Comparison of ENCODE assay signal across 18 cellular contexts in the genomic region with DNA sequence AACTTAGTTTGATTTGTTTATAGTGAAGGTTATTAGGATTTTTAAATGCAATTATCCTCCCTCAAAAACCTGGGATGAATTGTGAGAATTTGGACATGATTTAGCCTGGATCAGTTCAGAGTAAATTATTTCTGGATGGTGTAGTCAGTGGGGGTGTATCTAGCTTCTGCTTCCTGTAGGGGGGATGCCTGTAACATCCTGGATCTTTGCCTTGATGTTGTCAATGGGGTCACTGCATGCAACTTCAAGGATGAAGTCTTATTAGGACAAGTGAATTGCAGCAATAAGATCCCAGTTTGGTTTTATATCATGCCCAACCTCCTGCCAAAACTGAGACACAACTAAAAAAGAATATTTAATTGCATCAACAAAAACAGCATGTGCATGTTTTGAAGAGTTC.
DNase-seq lines count a peak whose midpoint lies in the region; ATAC-seq and TF ChIP-seq lines count a peak whose summit lies in the region.
"Had no signal": no experiment of that assay in that cellular context is flagged by ENCODE, and none has a peak within 500 bp of the region (broad histone marks: within the 10 kb centered on the region; RNA-seq: fewer than 3 reads in every experiment).

No MANE protein-coding gene starts in this region.

- no peaks in the 10 kb centered on the region for H3K27me3 ChIP-seq in BLaER1 treated with 17β-estradiol and CSF1 and Interleukin-3, amounts not matched to agents 10 nM and 100 nM
- H3K27me3 ChIP-seq in ascending aorta (no peaks in the 10 kb centered on the region), heart right ventricle (peaks cover 0 to 10% (median 0%) of the 10 kb centered on the region in 7 donors)
- H3K27me3 ChIP-seq: BE2C had no signal

- no peak overlapping the region for H3K9ac ChIP-seq in BLaER1 treated with 17β-estradiol and CSF1 and Interleukin-3, amounts not matched to agents 10 nM and 100 nM

- no peak overlapping the region for H3K27ac ChIP-seq in BLaER1 treated with 17β-estradiol and CSF1 and Interleukin-3, amounts not matched to agents 10 nM and 100 nM
- H3K27ac ChIP-seq in OCI-LY7 (ENCODE audit: low read depth, low read length, poor library complexity, severe bottlenecking) (no peak overlapping the region), ascending aorta (no peak overlapping the region), heart right ventricle (no peak overlapping the region)
- H3K27ac ChIP-seq: C4-2B had no signal

- peaks cover 7 to 48% (median 30%) of the 10 kb centered on the region in 11 experiments; a peak in 18 of 22 replicates for H3K9me3 ChIP-seq in BLaER1 treated with 17β-estradiol and CSF1 and Interleukin-3, amounts not matched to agents 10 nM and 100 nM (replicated peaks in 1 of 11)
- no peaks in the 10 kb centered on the region for H3K9me3 ChIP-seq in OCI-LY7 (ENCODE audit: low read length)
- no peaks in the 10 kb centered on the region for H3K9me3 ChIP-seq in ascending aorta
- no peaks in the 10 kb centered on the region for H3K9me3 ChIP-seq in heart right ventricle
- H3K9me3 ChIP-seq: BE2C, Caco-2 had no signal

- CTCF ChIA-PET in OCI-LY7 (lab: Charles Lee; ENCODE audit: unreplicated experiment) = no interaction called here
- CTCF ChIA-PET in GM10248 (lab: Yijun Ruan, JAX) = no interaction called here

- H4K20me1 ChIP-seq in BLaER1 treated with 17β-estradiol and CSF1 and Interleukin-3, amounts not matched to agents 10 nM and 100 nM = no peaks in the 10 kb centered on the region
- H4K20me1 ChIP-seq in OCI-LY7 (ENCODE audit: insufficient read depth, low read length) = no peaks in the 10 kb centered on the region

- H2AFZ ChIP-seq in OCI-LY7 (ENCODE audit: low read length) = peak overlapping the region; percentile 60
- H2AFZ ChIP-seq: GM23338 had no signal

- POLR2A ChIA-PET in OCI-LY7 (lab: Charles Lee) (interaction anchor here (0.8 kb wide), 1 partner anchor 19 kb away, joined by 3 read pairs; no protein-coding TSS in a partner anchor), GM10248 (lab: Yijun Ruan, JAX) (no interaction called here)

- intact Hi-C loops in OCI-LY7 (cut with micrococcal nuclease; ENCODE audit: unreplicated experiment) = no loop called here
- intact Hi-C loops in ascending aorta (cut with DNase I) = no loop called here
- intact Hi-C loops in heart right ventricle (cut with DNase I) = no loop called here

- H3K36me3 ChIP-seq in BLaER1 treated with 17β-estradiol and CSF1 and Interleukin-3, amounts not matched to agents 10 nM and 100 nM = no peaks in the 10 kb centered on the region; a peak in 1 of 22 replicates
- no peaks in the 10 kb centered on the region for H3K36me3 ChIP-seq in OCI-LY7 (ENCODE audit: insufficient read depth, low read length)
- H3K36me3 ChIP-seq in ascending aorta = no peaks in the 10 kb centered on the region
- no peaks in the 10 kb centered on the region for H3K36me3 ChIP-seq in heart right ventricle
- H3K36me3 ChIP-seq: BE2C had no signal

- H3K4me1 ChIP-seq in BLaER1 treated with 17β-estradiol and CSF1 and Interleukin-3, amounts not matched to agents 10 nM and 100 nM = peaks cover 0 to 96% (median 52%) of the 10 kb centered on the region in 10 experiments; a peak in 15 of 20 replicates
- H3K4me1 ChIP-seq in OCI-LY7 (ENCODE audit: insufficient read depth, low read length, poor library complexity, severe bottlenecking) (peaks cover 25% of the 10 kb centered on the region), ascending aorta (no peaks in the 10 kb centered on the region), heart right ventricle (no peaks in the 10 kb centered on the region)
- H3K4me1 ChIP-seq: BE2C, Caco-2 had no signal

- H3K4me3 ChIP-seq in BLaER1 treated with 17β-estradiol and CSF1 and Interleukin-3, amounts not matched to agents 10 nM and 100 nM = no peak overlapping the region
- H3K4me3 ChIP-seq in OCI-LY7 (ENCODE audit: low read depth, low read length, poor library complexity, severe bottlenecking) (no peak overlapping the region), ascending aorta (no peak overlapping the region), heart right ventricle (no peak overlapping the region)
- H3K4me3 ChIP-seq: GM23338 had no signal

- H3K9me2 ChIP-seq in OCI-LY7 (ENCODE audit: insufficient read depth, low read length) = no peaks in the 10 kb centered on the region

- TF ChIP-seq CTCF in OCI-LY7 (conservative IDR thresholded peaks at IDR 0.05; ENCODE audit: low read length) (no peak), ascending aorta (IDR thresholded peaks at IDR 0.05) (no peak), GM10248 (IDR thresholded peaks at IDR 0.05; ENCODE audit: control extremely low read depth, extremely low read depth, low read depth, missing control alignments) (no peak), heart right ventricle (IDR thresholded peaks at IDR 0.05) (no peak)

- no peak for ATAC-seq in heart right ventricle
- ATAC-seq: CD8-positive, alpha-beta T cell; GM23338; HCT116 had no signal

- H3K4me2 ChIP-seq in BLaER1 treated with 17β-estradiol and CSF1 and Interleukin-3, amounts not matched to agents 10 nM and 100 nM = peak overlapping the region in 7 of 11 experiments; percentile 9 to 85 (median 71); a peak in 14 of 22 replicates
- no peak overlapping the region for H3K4me2 ChIP-seq in OCI-LY7 (ENCODE audit: low read length)
- H3K4me2 ChIP-seq: GM23338 had no signal

- BruUV-seq in OCI-LY7 (replicated peaks; lab: Mats Ljungman, UMichigan) = no TSS peak

- DNase-seq in OCI-LY7 (ENCODE audit: low spot score) (no peak), left kidney (ENCODE audit: low read depth, low spot score) (peak; percentile 35), ascending aorta (ENCODE audit: low spot score in 2 of 2) (no peak), GM10248 (ENCODE audit: extremely low spot score) (no peak), heart right ventricle (no peak), NK-92 (lab: John Stamatoyannopoulos, UW; ENCODE audit: unreplicated experiment) (no peak)
- DNase-seq: BE2C; Caco-2; CD4-positive, CD25-positive, alpha-beta regulatory T cell; CD8-positive, alpha-beta T cell; DMS153; EL; GDM1; H9 had no signal

- no peaks in the 10 kb centered on the region for H3K79me2 ChIP-seq in OCI-LY7 (ENCODE audit: insufficient read depth, low read depth, low read length)
